ENCODE assay signal across 26 cellular contexts in genomic region chr11:19912206-19913118, GRCh38.
DNase-seq lines count a peak whose midpoint lies in the region; ATAC-seq and TF ChIP-seq lines count a peak whose summit lies in the region.
"Had no signal": no experiment of that assay in that cellular context is flagged by ENCODE, and none has a peak within 500 bp of the region (broad histone marks: within the 10 kb centered on the region; RNA-seq: fewer than 3 reads in every experiment).

No MANE protein-coding gene starts in this region.

- H3K27me3 ChIP-seq in ectodermal cell (ENCODE audit: control insufficient read depth, insufficient read depth, low read length, poor library complexity, severe bottlenecking) (no peaks in the 10 kb centered on the region), right lobe of liver (no peaks in the 10 kb centered on the region)
- H3K27me3 ChIP-seq: cardiac muscle cell, sigmoid colon, SJSA1, transverse colon had no signal

- H3K9me3 ChIP-seq in ectodermal cell (ENCODE audit: control insufficient read depth, low read length) (no peaks in the 10 kb centered on the region), right lobe of liver (peaks cover 0 to 3% (median 0%) of the 10 kb centered on the region in 4 donors)
- H3K9me3 ChIP-seq: sigmoid colon, SJSA1, transverse colon had no signal

- intact Hi-C loops in right lobe of liver (cut with DNase I), result no loop called here

- peaks cover 18% of the 10 kb centered on the region for H3K4me1 ChIP-seq in ectodermal cell (ENCODE audit: control insufficient read depth, insufficient read depth, low read length)
- peaks cover 0 to 50% (median 25%) of the 10 kb centered on the region in 4 donors for H3K4me1 ChIP-seq in right lobe of liver
- H3K4me1 ChIP-seq: SJSA1 had no signal

- TF ChIP-seq CTCF in right lobe of liver (IDR thresholded peaks at IDR 0.05), result no peak

- ATAC-seq in right lobe of liver, result peak; percentile 52 to 55 (median 53)
- no peak for ATAC-seq in GM18502 (IDR thresholded peaks at IDR 0.05; ENCODE audit: poor library complexity, unreplicated experiment)
- no peak for ATAC-seq in GM18861 (IDR thresholded peaks at IDR 0.05; ENCODE audit: unreplicated experiment)
- ATAC-seq: activated CD8-positive, alpha-beta memory T cell treated with anti-CD3 and anti-CD28 coated beads, Interleukin-2, amount 10 ng/mL, durations not matched to agents 7 days and 5 days; left colon; natural killer cell treated with Interleukin-12 subunit alpha and Interleukin-12 subunit beta and Interleukin-15 and Interleukin-18, amount 100 ng/mL, for 72 hours had no signal

- H3K27ac ChIP-seq in ectodermal cell (ENCODE audit: insufficient read depth, low read depth, low read length, poor library complexity, severe bottlenecking), result peak overlapping the region; percentile 38
- H3K27ac ChIP-seq in right lobe of liver, result peak overlapping the region; percentile 42 to 70 (median 57)
- H3K27ac ChIP-seq: cardiac muscle cell, SJSA1 had no signal

- no peaks in the 10 kb centered on the region for H3K36me3 ChIP-seq in ectodermal cell (ENCODE audit: control insufficient read depth, insufficient read depth, low read length)
- H3K36me3 ChIP-seq in right lobe of liver, result no peaks in the 10 kb centered on the region
- H3K36me3 ChIP-seq: cardiac muscle cell, SJSA1, transverse colon had no signal

- no peak for TF ChIP-seq POLR2A in right lobe of liver (IDR thresholded peaks at IDR 0.05)

- WGBS in ectodermal cell, 2 experiments, result 78 to 81% methylated on average over 7 of the region's 7 CpGs
- WGBS in right lobe of liver (ENCODE audit: insufficient coverage, low coverage, low lambda C conversion rate, missing lambda C conversion rate), result 16% methylated on average over 7 of the region's 7 CpGs

- DNase-seq in NCI-H82 (lab: John Stamatoyannopoulos, UW) (peak; percentile 3), NCI-H82 treated with DMSO at 0.1 percent for 48 hours (lab: John Stamatoyannopoulos, UW; ENCODE audit: unreplicated experiment) (no peak), right lobe of liver (no peak), iPS-NIHi11 (ENCODE audit: low spot score) (no peak), superior temporal gyrus (ENCODE audit: extremely low spot score) (no peak)
- DNase-seq: activated CD4-positive, alpha-beta T cell treated with anti-CD3 and anti-CD28 coated beads for 48 hours; activated CD8-positive, alpha-beta memory T cell treated with anti-CD3 and anti-CD28 coated beads, Interleukin-2, amount 10 ng/mL, durations not matched to agents 7 days and 5 days; activated naive CD4-positive, alpha-beta T cell treated with anti-CD3 and anti-CD28 coated beads, Interleukin-2, amount 50 U/mL, for 16 hours; CD8-positive, alpha-beta memory T cell; DMS153; head of caudate nucleus; KG1; left colon; NCI-H1436 treated with DMSO at 0.1 percent for 48 hours; NCI-H2171 treated with DMSO at 0.1 percent for 48 hours; NCI-H526 treated with DMSO at 0.1 percent for 48 hours; sigmoid colon; stimulated activated CD8-positive, alpha-beta memory T cell treated with anti-CD3 and anti-CD28 coated beads, Interleukin-4, amount 100 ng/mL, for 48 hours; T-helper 2 cell; transverse colon had no signal

- H3K4me3 ChIP-seq in ectodermal cell (ENCODE audit: insufficient read depth, low read depth, low read length) (no peak overlapping the region), right lobe of liver (no peak overlapping the region)
- H3K4me3 ChIP-seq: cardiac muscle cell, sigmoid colon, SJSA1, transverse colon had no signal

Comparison
In these comparisons a context has a peak if more than half of its experiments do, and no peak if none do; other contexts are left out.
1. ATAC-seq: peak in right lobe of liver (4 of 4); none in GM18502 (single experiment) and GM18861 (single experiment).